In the genomic region with DNA sequence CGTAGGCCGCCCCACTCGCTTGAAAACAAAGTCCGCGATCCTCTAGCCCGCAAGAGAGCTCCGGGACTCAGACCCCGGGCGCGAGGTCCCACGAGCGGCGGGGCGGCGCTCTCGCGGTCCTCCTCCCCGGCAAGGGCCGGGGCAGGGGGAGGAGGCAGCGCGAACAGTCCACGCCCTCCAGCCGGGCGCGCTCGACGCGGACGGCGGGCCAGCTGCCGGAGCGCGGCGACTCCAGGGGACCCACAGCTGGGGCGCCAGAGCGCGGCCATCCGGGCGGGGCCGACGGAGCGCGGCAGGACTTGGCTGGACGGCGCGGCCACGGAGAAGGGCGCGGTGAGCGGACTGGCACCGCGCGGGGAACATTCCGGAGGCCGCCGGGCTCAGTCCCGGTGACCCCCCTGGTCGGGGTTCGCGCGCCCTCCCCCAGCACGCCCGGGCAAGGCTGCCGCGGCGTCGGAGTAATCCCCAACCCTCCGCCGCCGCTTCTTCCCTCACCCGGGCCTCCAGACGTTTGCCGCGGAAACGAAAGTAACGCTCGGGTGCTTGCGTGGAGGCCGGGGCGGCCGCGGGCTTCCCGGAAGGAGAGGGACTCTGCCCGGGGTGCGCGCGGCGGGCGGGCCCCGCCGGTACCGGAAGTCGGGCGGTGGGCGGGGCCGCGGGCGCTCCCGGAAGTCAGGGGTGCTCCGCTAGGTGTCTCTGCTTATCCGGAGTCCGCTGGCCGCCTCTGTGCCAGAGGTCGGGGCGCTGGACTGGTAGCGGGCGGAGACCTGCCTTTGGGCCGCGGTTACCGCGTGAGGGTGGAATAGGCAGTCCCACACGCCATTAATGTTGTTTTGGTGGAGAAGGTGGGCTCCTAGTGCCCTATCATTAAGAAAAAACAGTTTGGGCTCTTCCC, we compare ENCODE assay signal across 1 cellular context.
TF ChIP-seq lines count a peak whose summit lies in the region.

TSS of gene RIPK1 (plus strand) at position 166 of the 895 bp plus-strand sequence. CDS start 8,330 bp downstream, outside the sequence.

TF ChIP-seq in HepG2, 621 proteins besides CTCF, POLR2A, EP300 and RAD21 (continued from another document and continues in another):
- no peak; the same call in 1 of the 2 replicates for TF ChIP-seq ZNF790 (CRISPR knock-in tag; IDR thresholded peaks at IDR 0.05; ENCODE audit: borderline replicate concordance)
- TF ChIP-seq KAT2B (IDR thresholded peaks at IDR 0.05; ENCODE audit: borderline replicate concordance, low read depth, low read length), result no peak
- peak; percentile 73 for TF ChIP-seq NFKB2 (CRISPR knock-in tag; IDR thresholded peaks at IDR 0.05; ENCODE audit: borderline replicate concordance)
- TF ChIP-seq ATF7-NPFF (CRISPR knock-in tag; IDR thresholded peaks at IDR 0.05; ENCODE audit: low read depth), result peak; percentile 69
- TF ChIP-seq ASH2L (IDR thresholded peaks at IDR 0.05; ENCODE audit: insufficient read length, low read depth, low read length), result peak; percentile 97
- TF ChIP-seq ZNF580 (CRISPR knock-in tag; IDR thresholded peaks at IDR 0.05; ENCODE audit: borderline replicate concordance, low read depth), result peak; percentile 74; the same call in 1 of the 2 replicates
- no peak for TF ChIP-seq FOXP1 (IDR thresholded peaks at IDR 0.05)
- no peak for TF ChIP-seq FOXP1 (CRISPR knock-in tag; IDR thresholded peaks at IDR 0.05)
- peak; percentile 85 for TF ChIP-seq GMEB1 (CRISPR knock-in tag; IDR thresholded peaks at IDR 0.05; ENCODE audit: borderline replicate concordance)
- TF ChIP-seq, protein P1, sequence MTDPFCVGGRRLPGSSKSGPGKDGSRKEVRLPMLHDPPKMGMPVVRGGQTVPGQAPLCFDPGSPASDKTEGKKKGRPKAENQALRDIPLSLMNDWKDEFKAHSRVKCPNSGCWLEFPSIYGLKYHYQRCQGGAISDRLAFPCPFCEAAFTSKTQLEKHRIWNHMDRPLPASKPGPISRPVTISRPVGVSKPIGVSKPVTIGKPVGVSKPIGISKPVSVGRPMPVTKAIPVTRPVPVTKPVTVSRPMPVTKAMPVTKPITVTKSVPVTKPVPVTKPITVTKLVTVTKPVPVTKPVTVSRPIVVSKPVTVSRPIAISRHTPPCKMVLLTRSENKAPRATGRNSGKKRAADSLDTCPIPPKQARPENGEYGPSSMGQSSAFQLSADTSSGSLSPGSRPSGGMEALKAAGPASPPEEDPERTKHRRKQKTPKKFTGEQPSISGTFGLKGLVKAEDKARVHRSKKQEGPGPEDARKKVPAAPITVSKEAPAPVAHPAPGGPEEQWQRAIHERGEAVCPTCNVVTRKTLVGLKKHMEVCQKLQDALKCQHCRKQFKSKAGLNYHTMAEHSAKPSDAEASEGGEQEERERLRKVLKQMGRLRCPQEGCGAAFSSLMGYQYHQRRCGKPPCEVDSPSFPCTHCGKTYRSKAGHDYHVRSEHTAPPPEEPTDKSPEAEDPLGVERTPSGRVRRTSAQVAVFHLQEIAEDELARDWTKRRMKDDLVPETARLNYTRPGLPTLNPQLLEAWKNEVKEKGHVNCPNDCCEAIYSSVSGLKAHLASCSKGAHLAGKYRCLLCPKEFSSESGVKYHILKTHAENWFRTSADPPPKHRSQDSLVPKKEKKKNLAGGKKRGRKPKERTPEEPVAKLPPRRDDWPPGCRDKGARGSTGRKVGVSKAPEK (CRISPR knock-in tag; IDR thresholded peaks at IDR 0.05; ENCODE audit: borderline replicate concordance), result peak; percentile 51
- 0 out of 2 replicates have a peak, but pooled peaks have one; percentile 53 for TF ChIP-seq ZNF562 (CRISPR knock-in tag; IDR thresholded peaks at IDR 0.05; ENCODE audit: borderline replicate concordance)
- TF ChIP-seq SETDB1 (CRISPR knock-in tag; IDR thresholded peaks at IDR 0.05; ENCODE audit: borderline replicate concordance), result no peak
- TF ChIP-seq SP140L (CRISPR knock-in tag; IDR thresholded peaks at IDR 0.05; ENCODE audit: borderline replicate concordance), result 0 out of 2 replicates have a peak, but pooled peaks have one; percentile 22
- TF ChIP-seq ZNF432 (CRISPR knock-in tag; IDR thresholded peaks at IDR 0.05; ENCODE audit: borderline replicate concordance), result no peak
- TF ChIP-seq ZNF331 (CRISPR knock-in tag; IDR thresholded peaks at IDR 0.05), result 0 out of 2 replicates have a peak, but pooled peaks have one; percentile 16
- peak; percentile 92; the same call in 1 of the 2 replicates for TF ChIP-seq ZNF670 (CRISPR knock-in tag; IDR thresholded peaks at IDR 0.05; ENCODE audit: borderline replicate concordance)
- no peak for TF ChIP-seq KDM6A (CRISPR knock-in tag; IDR thresholded peaks at IDR 0.05; ENCODE audit: low read depth)
- peak; percentile 83 for TF ChIP-seq XRCC5 (optimal IDR thresholded peaks at IDR 0.05; ENCODE audit: low read length)
- TF ChIP-seq JUN (CRISPR knock-in tag; IDR thresholded peaks at IDR 0.05), result 0 out of 2 replicates have a peak, but pooled peaks have one; percentile 64
- TF ChIP-seq ZNF510 (CRISPR knock-in tag; IDR thresholded peaks at IDR 0.05; ENCODE audit: low read depth), result no peak
- no peak for TF ChIP-seq THYN1 (CRISPR knock-in tag; IDR thresholded peaks at IDR 0.05; ENCODE audit: borderline replicate concordance, low read depth)
- no peak for TF ChIP-seq THAP8 (CRISPR knock-in tag; IDR thresholded peaks at IDR 0.05; ENCODE audit: borderline replicate concordance)
- TF ChIP-seq KMT2B (CRISPR knock-in tag; IDR thresholded peaks at IDR 0.05), result peak; percentile 82; the same call in 1 of the 2 replicates
- no peak for TF ChIP-seq TBL1XR1 (IDR thresholded peaks at IDR 0.05; ENCODE audit: borderline replicate concordance, low read length, partially characterized antibody)
- TF ChIP-seq HNRNPUL1 (IDR thresholded peaks at IDR 0.05; ENCODE audit: low read depth, low read length), result 0 out of 2 replicates have a peak, but pooled peaks have one; percentile 51
- TF ChIP-seq, protein P2, sequence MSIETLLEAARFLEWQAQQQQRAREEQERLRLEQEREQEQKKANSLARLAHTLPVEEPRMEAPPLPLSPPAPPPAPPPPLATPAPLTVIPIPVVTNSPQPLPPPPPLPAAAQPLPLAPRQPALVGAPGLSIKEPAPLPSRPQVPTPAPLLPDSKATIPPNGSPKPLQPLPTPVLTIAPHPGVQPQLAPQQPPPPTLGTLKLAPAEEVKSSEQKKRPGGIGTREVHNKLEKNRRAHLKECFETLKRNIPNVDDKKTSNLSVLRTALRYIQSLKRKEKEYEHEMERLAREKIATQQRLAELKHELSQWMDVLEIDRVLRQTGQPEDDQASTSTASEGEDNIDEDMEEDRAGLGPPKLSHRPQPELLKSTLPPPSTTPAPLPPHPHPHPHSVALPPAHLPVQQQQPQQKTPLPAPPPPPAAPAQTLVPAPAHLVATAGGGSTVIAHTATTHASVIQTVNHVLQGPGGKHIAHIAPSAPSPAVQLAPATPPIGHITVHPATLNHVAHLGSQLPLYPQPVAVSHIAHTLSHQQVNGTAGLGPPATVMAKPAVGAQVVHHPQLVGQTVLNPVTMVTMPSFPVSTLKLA (IDR thresholded peaks at IDR 0.05), result peak; percentile 5; the same call in 1 of the 2 replicates
- TF ChIP-seq PTBP1 (IDR thresholded peaks at IDR 0.05; ENCODE audit: low read depth, low read length, poor library complexity, severe bottlenecking), result no peak
- peak; percentile 86 for TF ChIP-seq ZNF343 (CRISPR knock-in tag; IDR thresholded peaks at IDR 0.05)
- peak; percentile 69; the same call in 1 of the 2 replicates for TF ChIP-seq GATAD1 (CRISPR knock-in tag; IDR thresholded peaks at IDR 0.05)
- TF ChIP-seq SRSF4 (IDR thresholded peaks at IDR 0.05; ENCODE audit: low read depth, low read length, poor library complexity, severe bottlenecking), result no peak
- no peak for TF ChIP-seq ZNF3 (CRISPR knock-in tag; IDR thresholded peaks at IDR 0.05)
- no peak for TF ChIP-seq ZNF652 (CRISPR knock-in tag; IDR thresholded peaks at IDR 0.05; ENCODE audit: borderline replicate concordance, low read depth)
- peak; percentile 97 for TF ChIP-seq KDM5B (CRISPR knock-in tag; IDR thresholded peaks at IDR 0.05; ENCODE audit: borderline replicate concordance)
- TF ChIP-seq ZNF484 (CRISPR knock-in tag; IDR thresholded peaks at IDR 0.05; ENCODE audit: borderline replicate concordance, low read depth), result no peak
- TF ChIP-seq ZNF292 (CRISPR knock-in tag; IDR thresholded peaks at IDR 0.05; ENCODE audit: borderline replicate concordance, low read depth), result no peak
- peak; percentile 77; the same call in 1 of the 2 replicates for TF ChIP-seq MEF2D (CRISPR knock-in tag; IDR thresholded peaks at IDR 0.05)
- no peak for TF ChIP-seq ZFP36L2 (CRISPR knock-in tag; IDR thresholded peaks at IDR 0.05)
- TF ChIP-seq ZBTB33 (CRISPR knock-in tag; IDR thresholded peaks at IDR 0.05), result no peak
- TF ChIP-seq ISL2 (CRISPR knock-in tag; IDR thresholded peaks at IDR 0.05), result peak; percentile 58; the same call in 1 of the 2 replicates
- TF ChIP-seq, protein P3, sequence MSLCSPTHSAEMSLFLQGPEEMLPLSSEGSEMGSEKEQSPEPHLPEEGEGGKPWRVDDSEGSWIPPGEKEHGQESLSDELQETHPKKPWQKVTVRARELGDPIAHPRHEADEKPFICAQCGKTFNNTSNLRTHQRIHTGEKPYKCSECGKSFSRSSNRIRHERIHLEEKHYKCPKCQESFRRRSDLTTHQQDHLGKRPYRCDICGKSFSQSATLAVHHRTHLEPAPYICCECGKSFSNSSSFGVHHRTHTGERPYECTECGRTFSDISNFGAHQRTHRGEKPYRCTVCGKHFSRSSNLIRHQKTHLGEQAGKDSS (CRISPR knock-in tag; IDR thresholded peaks at IDR 0.05; ENCODE audit: borderline replicate concordance, low read depth), result peak; percentile 39; the same call in 1 of the 2 replicates
- peak; percentile 95 for TF ChIP-seq ZFP91 (CRISPR knock-in tag; IDR thresholded peaks at IDR 0.05; ENCODE audit: borderline replicate concordance)
- no peak for TF ChIP-seq DPF2 (CRISPR knock-in tag; IDR thresholded peaks at IDR 0.05; ENCODE audit: borderline replicate concordance, low read depth)
- peak; percentile 86 for TF ChIP-seq ARNT2 (CRISPR knock-in tag; IDR thresholded peaks at IDR 0.05; ENCODE audit: low read depth)
- TF ChIP-seq RFXAP (CRISPR knock-in tag; IDR thresholded peaks at IDR 0.05; ENCODE audit: borderline replicate concordance), result peak; percentile 79
- TF ChIP-seq, protein P4, sequence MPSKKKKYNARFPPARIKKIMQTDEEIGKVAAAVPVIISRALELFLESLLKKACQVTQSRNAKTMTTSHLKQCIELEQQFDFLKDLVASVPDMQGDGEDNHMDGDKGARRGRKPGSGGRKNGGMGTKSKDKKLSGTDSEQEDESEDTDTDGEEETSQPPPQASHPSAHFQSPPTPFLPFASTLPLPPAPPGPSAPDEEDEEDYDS (CRISPR knock-in tag; IDR thresholded peaks at IDR 0.05), result peak; percentile 41; the same call in 1 of the 2 replicates
- TF ChIP-seq ZBTB26 (CRISPR knock-in tag; IDR thresholded peaks at IDR 0.05; ENCODE audit: borderline replicate concordance), result no peak
- TF ChIP-seq PITX1 (CRISPR knock-in tag; IDR thresholded peaks at IDR 0.05), result peak; percentile 56; the same call in 1 of the 2 replicates
